ENCODE assay signal across 8 cellular contexts in the genomic region with DNA sequence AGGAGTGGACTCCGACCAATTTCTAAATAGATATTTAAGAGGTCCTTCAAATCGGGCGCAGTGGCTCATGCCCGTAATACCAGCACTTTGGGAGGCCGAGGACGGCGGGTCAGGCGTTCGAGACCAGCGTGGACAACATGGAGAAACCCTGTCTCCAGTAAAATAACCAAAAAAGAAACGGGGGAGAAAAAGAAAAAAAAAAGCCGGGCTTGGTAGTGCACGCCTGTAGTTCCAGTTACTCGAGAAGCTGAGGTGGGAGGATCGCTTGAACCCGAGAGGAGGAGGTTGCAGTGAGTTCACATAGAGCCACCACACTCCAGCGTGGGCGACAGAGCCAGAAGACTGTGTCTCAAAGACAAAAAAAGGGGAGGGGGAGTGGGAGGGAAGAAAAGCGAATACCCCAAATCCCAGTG. TPM values are rescaled to one million over a fixed set of nuclear protein-coding genes. Genes with fewer than 3 reads are reported as not detected.
DNase-seq lines count a peak whose midpoint lies in the region; ATAC-seq, FAIRE-seq and TF ChIP-seq lines count a peak whose summit lies in the region.

No MANE protein-coding gene starts in this region.

- CTCF ChIA-PET in HEK293 (lab: Yijun Ruan, JAX), result interaction anchor here (0.6 kb wide), 1 partner anchor 20 kb away, joined by 3 read pairs; no protein-coding TSS in a partner anchor
- CTCF ChIA-PET in activated CD4-positive, alpha-beta T cell treated with anti-CD3 and anti-CD28 coated beads, Interleukin-2, amount 10 ng/mL, durations not matched to agents 7 days and 5 days (lab: Charles Lee), result interaction anchor here (4.2 to 11.3 kb wide), 2 partner anchors 9 to 11 kb away, joined by 16 to 121 read pairs; a partner anchor contains a TSS

- no peaks in the 10 kb centered on the region for H3K36me3 ChIP-seq in HEK293 (ENCODE audit: control insufficient read depth in 2 of 2, insufficient read depth in 1 of 2, low read length in 2 of 2)
- no peaks in the 10 kb centered on the region for H3K36me3 ChIP-seq in pancreas

- POLR2A ChIA-PET in HEK293 (lab: Yijun Ruan, JAX), result interaction anchor here (1.5 to 6.0 kb wide), 5 partner anchors 9 to 124 kb away, joined by 3 to 336 read pairs (median 71); a partner anchor contains a TSS
- POLR2A ChIA-PET in activated CD4-positive, alpha-beta T cell treated with anti-CD3 and anti-CD28 coated beads, Interleukin-2, amount 10 ng/mL, durations not matched to agents 7 days and 5 days (lab: Charles Lee), result interaction anchor here (0.6 to 11.7 kb wide), 7 partner anchors 13 to 1804 kb away, joined by 3 to 504 read pairs (median 45); a partner anchor contains a TSS

- intact Hi-C loops in pancreas (cut with DNase I), result no loop called here

- H3K27me3 ChIP-seq in pancreas, result no peaks in the 10 kb centered on the region

- H3K27me3 Mint-ChIP-seq in activated CD4-positive, alpha-beta T cell treated with anti-CD3 and anti-CD28 coated beads, Interleukin-2, amount 10 ng/mL, durations not matched to agents 7 days and 5 days, result no peaks in the 10 kb centered on the region

- TF ChIP-seq CTCF in HEK293 (tag by site-specific recombination; IDR thresholded peaks at IDR 0.05) (no peak), fibroblast of pulmonary artery (IDR thresholded peaks at IDR 0.05; ENCODE audit: low read length, missing control alignments) (no peak), pancreas (IDR thresholded peaks at IDR 0.05) (no peak)

- no peak for FAIRE-seq in pancreas (lab: Jason Lieb, UNC)

- WGBS in pancreas, 2 donors, result 6 to 8% methylated on average over 19 of the region's 19 CpGs

- H3K9me3 ChIP-seq in HEK293 (ENCODE audit: control insufficient read depth, insufficient read depth, low read depth, low read length) (no peaks in the 10 kb centered on the region), pancreas (no peaks in the 10 kb centered on the region)

- no peak overlapping the region for H3K27ac ChIP-seq in HEK293 (ENCODE audit: extremely low read depth, low read depth, low read length)
- H3K27ac ChIP-seq in pancreas, result peak overlapping the region in 3 of 4 donors; percentile 40 to 89 (median 87)

- peak overlapping the region; percentile 100 for H3K27ac Mint-ChIP-seq in activated CD4-positive, alpha-beta T cell treated with anti-CD3 and anti-CD28 coated beads, Interleukin-2, amount 10 ng/mL, durations not matched to agents 7 days and 5 days

- H3K4me3 ChIP-seq in HEK293 (ENCODE audit: low read depth, low read length) (peak overlapping the region; percentile 57), fibroblast of pulmonary artery (replicated peaks; ENCODE audit: low read depth, low read length) (peak overlapping the region; percentile 65), pancreas (peak overlapping the region in 2 of 4 donors; percentile 43 to 49)

- peak; percentile 60 for DNase-seq in activated CD4-positive, alpha-beta T cell treated with anti-CD3 and anti-CD28 coated beads, Interleukin-2, amount 10 ng/mL, durations not matched to agents 7 days and 5 days
- DNase-seq in fibroblast of pulmonary artery (ENCODE audit: low read depth), result no peak
- peak in 1 of 6 donors; percentile 40 for DNase-seq in pancreas
- DNase-seq in NCI-H1694 treated with DMSO at 0.1 percent for 48 hours (lab: John Stamatoyannopoulos, UW), result no peak
- DNase-seq in NCI-H2029 treated with DMSO at 0.1 percent for 48 hours (lab: John Stamatoyannopoulos, UW), result no peak

- ATAC-seq in pancreas (peak; percentile 5 to 13 (median 10)), HG03196 (IDR thresholded peaks at IDR 0.05; ENCODE audit: unreplicated experiment) (no peak), HG03139 (IDR thresholded peaks at IDR 0.05; ENCODE audit: unreplicated experiment) (no peak)

- H3K9me3 Mint-ChIP-seq in activated CD4-positive, alpha-beta T cell treated with anti-CD3 and anti-CD28 coated beads, Interleukin-2, amount 10 ng/mL, durations not matched to agents 7 days and 5 days, result no peaks in the 10 kb centered on the region

- H3K4me3 Mint-ChIP-seq in activated CD4-positive, alpha-beta T cell treated with anti-CD3 and anti-CD28 coated beads, Interleukin-2, amount 10 ng/mL, durations not matched to agents 7 days and 5 days, result peak overlapping the region; percentile 96

- H3K4me1 Mint-ChIP-seq in activated CD4-positive, alpha-beta T cell treated with anti-CD3 and anti-CD28 coated beads, Interleukin-2, amount 10 ng/mL, durations not matched to agents 7 days and 5 days, result peaks cover 64% of the 10 kb centered on the region

- H3K36me3 Mint-ChIP-seq in activated CD4-positive, alpha-beta T cell treated with anti-CD3 and anti-CD28 coated beads, Interleukin-2, amount 10 ng/mL, durations not matched to agents 7 days and 5 days (ENCODE audit: low read depth), result no peaks in the 10 kb centered on the region

- peaks cover 10% of the 10 kb centered on the region for H3K4me1 ChIP-seq in HEK293 (ENCODE audit: control insufficient read depth, insufficient read depth, low read length)
- H3K4me1 ChIP-seq in pancreas, result peaks cover 0 to 9% (median 0%) of the 10 kb centered on the region in 3 donors

TF ChIP-seq in HEK293, 187 proteins besides CTCF, POLR2A, EP300 and RAD21:
- TF ChIP-seq, protein P1, sequence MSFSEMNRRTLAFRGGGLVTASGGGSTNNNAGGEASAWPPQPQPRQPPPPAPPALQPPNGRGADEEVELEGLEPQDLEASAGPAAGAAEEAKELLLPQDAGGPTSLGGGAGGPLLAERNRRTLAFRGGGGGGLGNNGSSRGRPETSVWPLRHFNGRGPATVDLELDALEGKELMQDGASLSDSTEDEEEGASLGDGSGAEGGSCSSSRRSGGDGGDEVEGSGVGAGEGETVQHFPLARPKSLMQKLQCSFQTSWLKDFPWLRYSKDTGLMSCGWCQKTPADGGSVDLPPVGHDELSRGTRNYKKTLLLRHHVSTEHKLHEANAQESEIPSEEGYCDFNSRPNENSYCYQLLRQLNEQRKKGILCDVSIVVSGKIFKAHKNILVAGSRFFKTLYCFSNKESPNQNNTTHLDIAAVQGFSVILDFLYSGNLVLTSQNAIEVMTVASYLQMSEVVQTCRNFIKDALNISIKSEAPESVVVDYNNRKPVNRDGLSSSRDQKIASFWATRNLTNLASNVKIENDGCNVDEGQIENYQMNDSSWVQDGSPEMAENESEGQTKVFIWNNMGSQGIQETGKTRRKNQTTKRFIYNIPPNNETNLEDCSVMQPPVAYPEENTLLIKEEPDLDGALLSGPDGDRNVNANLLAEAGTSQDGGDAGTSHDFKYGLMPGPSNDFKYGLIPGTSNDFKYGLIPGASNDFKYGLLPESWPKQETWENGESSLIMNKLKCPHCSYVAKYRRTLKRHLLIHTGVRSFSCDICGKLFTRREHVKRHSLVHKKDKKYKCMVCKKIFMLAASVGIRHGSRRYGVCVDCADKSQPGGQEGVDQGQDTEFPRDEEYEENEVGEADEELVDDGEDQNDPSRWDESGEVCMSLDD (tag by site-specific recombination; IDR thresholded peaks at IDR 0.05), result no peak; the same call in 1 of the 2 replicates
- no peak for TF ChIP-seq ZNF600 (tag by site-specific recombination; IDR thresholded peaks at IDR 0.05)
- TF ChIP-seq ZFP69B (tag by site-specific recombination; IDR thresholded peaks at IDR 0.05), result 0 out of 2 replicates have a peak, but pooled peaks have one; percentile 29
- TF ChIP-seq ZFHX2 (tag by site-specific recombination; conservative IDR thresholded peaks at IDR 0.05), result peak; percentile 73
- TF ChIP-seq, protein P2, sequence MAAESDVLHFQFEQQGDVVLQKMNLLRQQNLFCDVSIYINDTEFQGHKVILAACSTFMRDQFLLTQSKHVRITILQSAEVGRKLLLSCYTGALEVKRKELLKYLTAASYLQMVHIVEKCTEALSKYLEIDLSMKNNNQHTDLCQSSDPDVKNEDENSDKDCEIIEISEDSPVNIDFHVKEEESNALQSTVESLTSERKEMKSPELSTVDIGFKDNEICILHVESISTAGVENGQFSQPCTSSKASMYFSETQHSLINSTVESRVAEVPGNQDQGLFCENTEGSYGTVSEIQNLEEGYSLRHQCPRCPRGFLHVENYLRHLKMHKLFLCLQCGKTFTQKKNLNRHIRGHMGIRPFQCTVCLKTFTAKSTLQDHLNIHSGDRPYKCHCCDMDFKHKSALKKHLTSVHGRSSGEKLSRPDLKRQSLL (tag by site-specific recombination; IDR thresholded peaks at IDR 0.05), result peak; percentile 97
- TF ChIP-seq ZNF335 (tag by site-specific recombination; conservative IDR thresholded peaks at IDR 0.05), result peak; percentile 14
- 0 out of 2 replicates have a peak, but pooled peaks have one; percentile 3 for TF ChIP-seq ZXDB (tag by site-specific recombination; IDR thresholded peaks at IDR 0.05)
- peak; percentile 76 for TF ChIP-seq EGR2 (tag by site-specific recombination; IDR thresholded peaks at IDR 0.05; ENCODE audit: low read depth)

RNA-seq across cellular contexts. Expression of a gene that starts 53.3 kb away (rescaled TPM):
- 1 to 10 TPM; 3.0 to 3.5 TPM for total RNA-seq in activated CD4-positive, alpha-beta T cell treated with anti-CD3 and anti-CD28 coated beads, Interleukin-2, amount 10 ng/mL, durations not matched to agents 7 days and 5 days
- total RNA-seq in pancreas, result 10 to 100 TPM in 1 of 6 donors, 1 to 10 TPM in 5; 3.1 to 10.2 (median 3.8) TPM
- 1 to 10 TPM; 3.4 to 3.9 TPM for polyA plus RNA-seq in pancreas

Comparison
In these comparisons a context has a peak if more than half of its experiments do, and no peak if none do; other contexts are left out.
1. ATAC-seq: peak in pancreas (4 of 4); none in HG03196 (single experiment) and HG03139 (single experiment).